ENCODE assay signal across 8 cellular contexts in genomic region chr12:6383572-6384498, GRCh38. TPM values are rescaled to one million over a fixed set of nuclear protein-coding genes. Genes with fewer than 3 reads are reported as not detected.
DNase-seq lines count a peak whose midpoint lies in the region; ATAC-seq and TF ChIP-seq lines count a peak whose summit lies in the region.

LTBR (plus strand) TSS chr12:6384162; CDS start chr12:6384359, 197 bp downstream.

- H3K9me3 Mint-ChIP-seq in endodermal cell, result no peaks in the 10 kb centered on the region

- peaks cover 32% of the 10 kb centered on the region for H3K27me3 Mint-ChIP-seq in endodermal cell (ENCODE audit: insufficient read depth)

- H3K4me1 Mint-ChIP-seq in endodermal cell, result peaks cover 40% of the 10 kb centered on the region

- peak; percentile 84 for ATAC-seq in HCT116

- peak within 1 kb of the TSS; percentile 86 for H3K4me2 ChIP-seq in HCT116 (ENCODE audit: low read length)

- RAD21 ChIA-PET in HCT116 (lab: Charles Lee; ENCODE audit: low non-redundant PET in 1 of 2, low total read pairs in 2 of 2, uncharacterized antibody in 2 of 2, unreplicated experiment in 2 of 2), result interaction anchor here (0.5 to 1.0 kb wide), 4 partner anchors 38 to 188 kb away, joined by 3 to 5 read pairs (median 3); no protein-coding TSS in a partner anchor

- no peak for TF ChIP-seq POLR2A in HCT116 (IDR thresholded peaks at IDR 0.05; ENCODE audit: borderline replicate concordance, extremely low read depth, insufficient read depth, insufficient read length)

- BruUV-seq in HCT116 (replicated peaks; lab: Mats Ljungman, UMichigan), result TSS peak; percentile 72

- peak within 1 kb of the TSS; percentile 68 for H3K4me3 ChIP-seq in AG04449 (ENCODE audit: low read depth, low read length)
- peak within 1 kb of the TSS; percentile 77 to 87 for H3K4me3 ChIP-seq in HCT116 (replicated peaks in 1 of 2; ENCODE audit: low read depth in 1 of 2, low read length in 2 of 2)
- no peak within 1 kb of the TSS for H3K4me3 ChIP-seq in endodermal cell (ENCODE audit: low read length)

- WGBS in endodermal cell (ENCODE audit: insufficient coverage in 1 of 2, insufficient read length in 1 of 2), 2 experiments, result 72 to 75% methylated on average over 35 to 59 of the region's 62 CpGs

- peaks cover 19 to 40% of the 10 kb centered on the region in 2 experiments for H3K4me1 ChIP-seq in HCT116 (ENCODE audit: control insufficient read depth in 1 of 2, insufficient read depth in 2 of 2, low read length in 2 of 2)
- H3K4me1 ChIP-seq in endodermal cell (ENCODE audit: control insufficient read depth, insufficient read depth, low read length), result peaks cover 4% of the 10 kb centered on the region

- peaks cover 2% of the 10 kb centered on the region for H3K36me3 Mint-ChIP-seq in endodermal cell (ENCODE audit: low read depth)

- no peak for TF ChIP-seq RAD21 in HCT116 (IDR thresholded peaks at IDR 0.05; ENCODE audit: low read depth)

- DNase-seq in AG04449 (ENCODE audit: low read depth, low spot score) (peak; percentile 54), HCT116 (ENCODE audit: low read depth, low spot score) (no peak), SW480 (ENCODE audit: low spot score) (peak; percentile 90), endodermal cell (peak; percentile 92), lung microvascular endothelial cell (ENCODE audit: low read depth in 2 of 2) (peak; percentile 95), NCI-H2171 (lab: John Stamatoyannopoulos, UW) (no peak), NK-92 (lab: John Stamatoyannopoulos, UW; ENCODE audit: unreplicated experiment) (no peak)

- H3K4me3 Mint-ChIP-seq in endodermal cell, result peak within 1 kb of the TSS; percentile 11

- H3K27me3 ChIP-seq in HCT116 (ENCODE audit: insufficient read depth, low read length) (no peaks in the 10 kb centered on the region), endodermal cell (ENCODE audit: control insufficient read depth, insufficient read depth, low read length, poor library complexity, severe bottlenecking) (peaks cover 12% of the 10 kb centered on the region)

- H3K9me3 ChIP-seq in HCT116 (ENCODE audit: control insufficient read depth in 1 of 2, insufficient read depth in 1 of 2, low read depth in 1 of 2, low read length in 2 of 2) (no peaks in the 10 kb centered on the region), endodermal cell (ENCODE audit: control insufficient read depth, low read length) (no peaks in the 10 kb centered on the region)

- no peaks in the 10 kb centered on the region for H3K9me2 ChIP-seq in HCT116 (ENCODE audit: insufficient read depth)

- no peaks in the 10 kb centered on the region for H4K20me1 ChIP-seq in HCT116 (ENCODE audit: insufficient read depth)

- H2AFZ ChIP-seq in HCT116 (ENCODE audit: low read depth, low read length, poor library complexity, severe bottlenecking), result no peak within 1 kb of the TSS

- H3K9ac ChIP-seq in HCT116 (ENCODE audit: low read length) (peak within 1 kb of the TSS; percentile 93), endodermal cell (ENCODE audit: extremely low read depth, low read length, poor library complexity, severe bottlenecking) (no peak within 1 kb of the TSS)

- POLR2A ChIA-PET in AG04449 (lab: Yijun Ruan, JAX) (interaction anchor here (0.7 to 1.7 kb wide), 9 partner anchors 9 to 87 kb away, joined by 3 to 13 read pairs (median 4); partner anchors contain the start of genes TNFRSF1A and VAMP1), HCT116 (lab: Charles Lee) (interaction anchor here (0.9 to 1.1 kb wide), 5 partner anchors 9 to 87 kb away, joined by 3 to 6 read pairs (median 4); partner anchors contain the start of gene VAMP1)

- TF ChIP-seq CTCF in AG04449 (IDR thresholded peaks at IDR 0.05; ENCODE audit: insufficient read depth, low read length, missing control alignments) (peak; percentile 26), HCT116 (IDR thresholded peaks at IDR 0.05 in 2 of 3, conservative IDR thresholded peaks at IDR 0.05 in 1 of 3; ENCODE audit: borderline replicate concordance in 1 of 3, insufficient read depth in 1 of 3, low read depth in 2 of 3, low read length in 2 of 3) (no peak), endodermal cell (conservative IDR thresholded peaks at IDR 0.05) (no peak), subcutaneous adipose tissue (IDR thresholded peaks at IDR 0.05; ENCODE audit: low read depth) (no peak)

- H3K79me2 ChIP-seq in HCT116 (ENCODE audit: insufficient read depth, low read length), result peaks cover 56% of the 10 kb centered on the region

- CTCF ChIA-PET in AG04449 (lab: Yijun Ruan, JAX) (interaction anchor here (0.6 to 2.2 kb wide), 8 partner anchors 9 to 96 kb away, joined by 3 to 11 read pairs (median 3); no protein-coding TSS in a partner anchor), HCT116 (lab: Charles Lee) (no interaction called here)

- H3K36me3 ChIP-seq in HCT116 (ENCODE audit: control insufficient read depth in 1 of 2, insufficient read depth in 2 of 2, low read length in 2 of 2) (peaks cover 12 to 29% of the 10 kb centered on the region in 2 experiments; a peak in 3 of 4 replicates), endodermal cell (ENCODE audit: control insufficient read depth, insufficient read depth, low read length) (no peaks in the 10 kb centered on the region)

- H3K27ac Mint-ChIP-seq in endodermal cell, result no peak within 1 kb of the TSS

- H3K27ac ChIP-seq in HCT116 (ENCODE audit: low read depth, low read length), result peak within 1 kb of the TSS; percentile 99
- H3K27ac ChIP-seq in endodermal cell (ENCODE audit: low read depth, low read length), result no peak within 1 kb of the TSS

- intact Hi-C loops in HCT116 (cut with micrococcal nuclease), result loop anchor here (1.0 kb wide), 1 partner anchor 48 kb away; no protein-coding TSS in a partner anchor

TF ChIP-seq in HCT116, 20 proteins besides CTCF, POLR2A, EP300 and RAD21 (continues in another document):
- TF ChIP-seq EZH2 (IDR thresholded peaks at IDR 0.05), result no peak
- no peak for TF ChIP-seq ZBTB33 (IDR thresholded peaks at IDR 0.05; ENCODE audit: extremely low read depth, insufficient replicate concordance, low read length)
- TF ChIP-seq ELF1 (IDR thresholded peaks at IDR 0.05; ENCODE audit: borderline replicate concordance, low read depth), result no peak
- peak; percentile 23 for TF ChIP-seq YY1 (IDR thresholded peaks at IDR 0.05; ENCODE audit: extremely low read depth, insufficient replicate concordance, low read depth, low read length)
- TF ChIP-seq REST (IDR thresholded peaks at IDR 0.05; ENCODE audit: low read depth), result no peak
- no peak for TF ChIP-seq ZNF274 (IDR thresholded peaks at IDR 0.05; ENCODE audit: low read depth, low read length)
- TF ChIP-seq ZFX (IDR thresholded peaks at IDR 0.05), result peak; percentile 99
- TF ChIP-seq TCF7L2 (IDR thresholded peaks at IDR 0.05; ENCODE audit: borderline replicate concordance, extremely low read depth, insufficient read depth, insufficient read length), result peak; percentile 3
- peak; percentile 68 for TF ChIP-seq POLR2AphosphoS5 (IDR thresholded peaks at IDR 0.05; ENCODE audit: low read depth, low read length)
- no peak for TF ChIP-seq EGR1 (IDR thresholded peaks at IDR 0.05; ENCODE audit: low read depth)
- no peak for TF ChIP-seq SRF (IDR thresholded peaks at IDR 0.05; ENCODE audit: low read depth)
- TF ChIP-seq EZH2phosphoT487 (IDR thresholded peaks at IDR 0.05; ENCODE audit: borderline replicate concordance), result no peak
- TF ChIP-seq CBX3 (IDR thresholded peaks at IDR 0.05; ENCODE audit: low read depth), result no peak
- TF ChIP-seq SIN3A (IDR thresholded peaks at IDR 0.05; ENCODE audit: low read depth), result no peak

RNA-seq across cellular contexts. Expression of gene LTBR, which starts in this region (rescaled TPM):
- 128 TPM for total RNA-seq in HCT116 (2021; ENCODE audit: unreplicated experiment)
- polyA plus RNA-seq in HCT116 (2012), result 91.2 and 100 TPM in 2 replicates
- 1 to 10 TPM; 8.4 to 9.1 TPM for total RNA-seq in endodermal cell
- 1.5 TPM for polyA plus RNA-seq in endodermal cell (2013, experiment 1 of 2)
- 1.9 TPM for polyA plus RNA-seq in endodermal cell (2013, experiment 2 of 2)
- total RNA-seq in lung microvascular endothelial cell, result 29.9 and 49.2 TPM in 2 replicates
- 100 to 1,000 TPM in 1 of 4 donors, 10 to 100 TPM in 3; 73.1 to 157 (median 80.2) TPM for total RNA-seq in subcutaneous adipose tissue

Comparison
In these comparisons a context has a peak if more than half of its experiments do, and no peak if none do; other contexts are left out.
1. DNase-seq: peak in AG04449 (single experiment), SW480 (single experiment), endodermal cell (single experiment) and lung microvascular endothelial cell (2 of 2); none in HCT116 (single experiment), NCI-H2171 (single experiment) and NK-92 (single experiment).